ENCODE assay signal across 2 cellular contexts in genomic region chr1:205436776-205437485, GRCh38.
TF ChIP-seq lines count a peak whose summit lies in the region.

No MANE protein-coding gene starts in this region.

TF ChIP-seq in HEK293, 187 proteins besides CTCF, POLR2A, EP300 and RAD21 (continued from another document):
- 0 out of 2 replicates have a peak, but pooled peaks have one; percentile 13 for TF ChIP-seq ZNF600 (tag by site-specific recombination; IDR thresholded peaks at IDR 0.05)

TF ChIP-seq in neural cell, 6 proteins besides CTCF, POLR2A, EP300 and RAD21 (continued from another document):
- no peak for TF ChIP-seq REST (IDR thresholded peaks at IDR 0.05; ENCODE audit: borderline replicate concordance)
- no peak for TF ChIP-seq EZH2 (IDR thresholded peaks at IDR 0.05; ENCODE audit: borderline replicate concordance, insufficient read depth, low read length, poor library complexity, severe bottlenecking)
- TF ChIP-seq SMC3 (conservative IDR thresholded peaks at IDR 0.05; ENCODE audit: poor library complexity): no peak
- no peak for TF ChIP-seq MXI1 (conservative IDR thresholded peaks at IDR 0.05; ENCODE audit: poor library complexity, severe bottlenecking)
